ENCODE assay signal across 12 cellular contexts in the genomic region with DNA sequence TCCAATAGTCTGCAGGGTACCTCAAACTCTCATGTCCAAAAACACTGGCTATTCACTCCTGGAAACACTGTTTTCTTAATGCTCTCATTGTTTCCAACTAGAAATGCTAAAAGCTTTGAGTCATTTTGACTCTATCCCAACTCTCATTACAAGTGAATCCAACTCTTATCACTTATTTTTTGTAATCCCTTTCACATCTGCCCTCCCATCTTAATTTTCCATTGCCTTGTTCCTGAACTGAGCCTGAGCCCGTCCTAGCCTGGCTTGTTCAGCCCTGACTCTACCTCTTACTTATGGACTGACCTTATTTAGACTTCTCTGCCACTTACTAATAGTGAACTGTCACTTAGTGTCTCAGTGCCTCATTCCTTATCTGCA. TPM values are rescaled to one million over a fixed set of nuclear protein-coding genes. Genes with fewer than 3 reads are reported as not detected.
DNase-seq lines count a peak whose midpoint lies in the region; ATAC-seq, FAIRE-seq and TF ChIP-seq lines count a peak whose summit lies in the region.
"Had no signal": no experiment of that assay in that cellular context is flagged by ENCODE, and none has a peak within 500 bp of the region (broad histone marks: within the 10 kb centered on the region; RNA-seq: fewer than 3 reads in every experiment).

No MANE protein-coding gene starts in this region.

- H3K4me1 ChIP-seq in H9 (ENCODE audit: insufficient read depth, low read length) (peaks cover 2% of the 10 kb centered on the region; the same call in 1 of the 2 replicates), keratinocyte (ENCODE audit: control insufficient read depth, extremely low read depth, insufficient read depth, low read length) (peaks cover 23% of the 10 kb centered on the region), subcutaneous abdominal adipose tissue (ENCODE audit: control insufficient read depth in 5 of 5, insufficient read depth in 5 of 5, low read length in 5 of 5) (peaks cover 7 to 59% (median 52%) of the 10 kb centered on the region in 5 donors)

- no peak overlapping the region for H2AK5ac ChIP-seq in H9 (ENCODE audit: insufficient read length, low read length)

- H3K36me3 Mint-ChIP-seq in H9 (ENCODE audit: insufficient read depth in 1 of 3, low read depth in 3 of 3), result peaks cover 0 to 4% (median 2%) of the 10 kb centered on the region in 3 experiments; a peak in 1 of 7 replicates
- H3K36me3 Mint-ChIP-seq: activated naive CD8-positive, alpha-beta T cell treated with anti-CD3 and anti-CD28 coated beads, Interleukin-2, amount 10 ng/mL, durations not matched to agents 7 days and 5 days; CD4-positive, CD25-positive, alpha-beta regulatory T cell had no signal

- H3K27ac ChIP-seq in H9 (ENCODE audit: insufficient read length, low read depth, low read length) (no peak overlapping the region), keratinocyte (ENCODE audit: control insufficient read depth, insufficient read depth, low read length) (no peak overlapping the region), subcutaneous abdominal adipose tissue (ENCODE audit: low read depth, low read length) (peak overlapping the region; percentile 26)

- H3T11ph ChIP-seq in H9 (ENCODE audit: low read length), result no peak overlapping the region

- H3K9me3 Mint-ChIP-seq in H9, result peaks cover 0 to 3% of the 10 kb centered on the region in 2 experiments; a peak in 1 of 5 replicates
- H3K9me3 Mint-ChIP-seq: activated naive CD8-positive, alpha-beta T cell treated with anti-CD3 and anti-CD28 coated beads, Interleukin-2, amount 10 ng/mL, durations not matched to agents 7 days and 5 days; nephron had no signal

- no peak overlapping the region for H4K8ac ChIP-seq in H9 (replicated peaks; ENCODE audit: insufficient read length, low read depth, low read length)

- no peak overlapping the region for H2BK120ac ChIP-seq in H9 (ENCODE audit: low read depth, low read length, poor library complexity, severe bottlenecking)

- no peaks in the 10 kb centered on the region for H3K23me2 ChIP-seq in H9 (ENCODE audit: insufficient read length, low read depth, low read length, poor library complexity, severe bottlenecking)

- H2BK12ac ChIP-seq in H9 (ENCODE audit: insufficient read length, low read depth, low read length), result no peak overlapping the region

- H2BK5ac ChIP-seq in H9 (ENCODE audit: insufficient read length, low read length), result no peak overlapping the region

- WGBS in H9 (ENCODE audit: extremely low coverage, insufficient read length, low lambda C conversion rate), result no CpG with 5 or more reads among the region's 1 CpG

- H3K79me1 ChIP-seq in H9 (ENCODE audit: insufficient read depth, low read depth, low read length, poor library complexity, severe bottlenecking), result no peaks in the 10 kb centered on the region

- H4K5ac ChIP-seq in H9 (ENCODE audit: insufficient read length, low read depth, low read length), result no peak overlapping the region

- no peak overlapping the region for H3K14ac ChIP-seq in H9 (ENCODE audit: insufficient read depth, low read length)

- no peak overlapping the region for H2BK20ac ChIP-seq in H9 (ENCODE audit: low read depth, low read length, poor library complexity, severe bottlenecking)

- FAIRE-seq in keratinocyte (lab: Jason Lieb, UNC), result no peak

- H2AFZ ChIP-seq in H9 (ENCODE audit: low read length) (no peak overlapping the region), keratinocyte (ENCODE audit: control insufficient read depth, low read length) (peak overlapping the region; percentile 25)

- H3K23ac ChIP-seq in H9 (ENCODE audit: insufficient read length, low read depth, low read length), result no peak overlapping the region

- DNase-seq in H9, result no peak
- DNase-seq in cardiac fibroblast (ENCODE audit: low read depth in 2 of 2), result peak; percentile 70 to 75
- DNase-seq in keratinocyte (ENCODE audit: low read depth, low spot score), result no peak
- no peak for DNase-seq in HuH-7.5 (ENCODE audit: low spot score)
- no peak for DNase-seq in Ammon's horn (ENCODE audit: low spot score)
- no peak for DNase-seq in NCI-H345 (lab: John Stamatoyannopoulos, UW)
- DNase-seq: activated naive CD8-positive, alpha-beta T cell treated with anti-CD3 and anti-CD28 coated beads, Interleukin-2, amount 10 ng/mL, durations not matched to agents 7 days and 5 days; CD4-positive, CD25-positive, alpha-beta regulatory T cell; stimulated activated CD4-positive, alpha-beta T cell treated with anti-CD3 and anti-CD28 coated beads, Interleukin-4, amount 100 ng/mL, for 1 hour had no signal

- no peaks in the 10 kb centered on the region for H3K79me2 ChIP-seq in H9 (ENCODE audit: insufficient read depth, low read length)
- no peaks in the 10 kb centered on the region for H3K79me2 ChIP-seq in keratinocyte (ENCODE audit: control insufficient read depth, insufficient read depth, low read length)

- H3K9me1 ChIP-seq in keratinocyte (ENCODE audit: control insufficient read depth, extremely low read depth, insufficient read depth, low read length), result no peaks in the 10 kb centered on the region

- H3K4me3 ChIP-seq in cardiac fibroblast (replicated peaks in 1 of 2; ENCODE audit: low read depth in 2 of 2, low read length in 2 of 2) (no peak overlapping the region), keratinocyte (ENCODE audit: control insufficient read depth in 2 of 3, extremely low read depth in 1 of 3, insufficient read depth in 2 of 3, low read depth in 1 of 3, low read length in 3 of 3) (no peak overlapping the region), subcutaneous abdominal adipose tissue (ENCODE audit: low read depth in 1 of 5, low read length in 5 of 5) (no peak overlapping the region)

- H3K9ac ChIP-seq in H9 (ENCODE audit: extremely low read depth, insufficient read length, low read length) (no peak overlapping the region), keratinocyte (ENCODE audit: control insufficient read depth, extremely low read depth, insufficient read depth, low read length) (no peak overlapping the region), subcutaneous abdominal adipose tissue (ENCODE audit: low read length in 5 of 5) (peak overlapping the region in 1 of 5 donors; percentile 48)

- H4K20me1 ChIP-seq in H9 (ENCODE audit: control insufficient read depth, insufficient read depth, insufficient read length) (no peaks in the 10 kb centered on the region), keratinocyte (ENCODE audit: control insufficient read depth, extremely low read depth, insufficient read depth, low read length) (no peaks in the 10 kb centered on the region)

- no peak overlapping the region for H3K56ac ChIP-seq in H9 (ENCODE audit: insufficient read length, low read depth, low read length)

- H2BK15ac ChIP-seq in H9 (ENCODE audit: low read depth, low read length), result no peak overlapping the region

- H3K4me3 Mint-ChIP-seq in H9, result no peak overlapping the region
- H3K4me3 Mint-ChIP-seq: activated naive CD8-positive, alpha-beta T cell treated with anti-CD3 and anti-CD28 coated beads, Interleukin-2, amount 10 ng/mL, durations not matched to agents 7 days and 5 days; CD4-positive, CD25-positive, alpha-beta regulatory T cell; nephron had no signal

- no peaks in the 10 kb centered on the region for H3K27me3 Mint-ChIP-seq in H9 (ENCODE audit: low read depth)

- dilution Hi-C loops in keratinocyte (cut with MboI; ENCODE audit: extremely low pct_ligation_motif_present, low sequenced_read_pairs), result no loop called here

- TF ChIP-seq CTCF in H9 (conservative IDR thresholded peaks at IDR 0.05) (no peak), cardiac fibroblast (IDR thresholded peaks at IDR 0.05; ENCODE audit: low read depth, low read length) (no peak), keratinocyte (optimal IDR thresholded peaks at IDR 0.05 in 1 of 3, IDR thresholded peaks at IDR 0.05 in 1 of 3, conservative IDR thresholded peaks at IDR 0.05 in 1 of 3; ENCODE audit: extremely low read depth in 1 of 3, insufficient read depth in 2 of 3, low read length in 3 of 3) (no peak)

- no peaks in the 10 kb centered on the region for H3K27me3 ChIP-seq in H9 (ENCODE audit: insufficient read depth, low read length)
- H3K27me3 ChIP-seq in keratinocyte (ENCODE audit: control insufficient read depth, extremely low read depth, insufficient read depth, low read length), result no peaks in the 10 kb centered on the region
- no peaks in the 10 kb centered on the region for H3K27me3 ChIP-seq in subcutaneous abdominal adipose tissue (ENCODE audit: control insufficient read depth in 5 of 5, insufficient read depth in 4 of 5, low read length in 5 of 5)

- H3K4me1 Mint-ChIP-seq in H9, result peaks cover 31% of the 10 kb centered on the region in 2 experiments
- H3K4me1 Mint-ChIP-seq: activated naive CD8-positive, alpha-beta T cell treated with anti-CD3 and anti-CD28 coated beads, Interleukin-2, amount 10 ng/mL, durations not matched to agents 7 days and 5 days; CD4-positive, CD25-positive, alpha-beta regulatory T cell had no signal

- H3K9me3 ChIP-seq in H9 (ENCODE audit: control insufficient read depth, low read depth, low read length), result no peaks in the 10 kb centered on the region
- H3K9me3 ChIP-seq in keratinocyte (ENCODE audit: control insufficient read depth, low read depth, low read length), result no peaks in the 10 kb centered on the region
- H3K9me3 ChIP-seq in subcutaneous abdominal adipose tissue (ENCODE audit: control insufficient read depth in 5 of 5, low read length in 5 of 5), result peaks cover 0 to 4% (median 0%) of the 10 kb centered on the region in 5 donors

- no peak overlapping the region for H4K91ac ChIP-seq in H9 (ENCODE audit: insufficient read length, low read depth, low read length)

- H3K4me2 ChIP-seq in H9 (ENCODE audit: insufficient read depth, insufficient read length, low read length), result no peak overlapping the region
- no peak overlapping the region for H3K4me2 ChIP-seq in keratinocyte (ENCODE audit: control insufficient read depth, extremely low read depth, insufficient read depth, low read depth, low read length)

- peak overlapping the region in 2 of 3 experiments; percentile 0 to 59; a peak in 3 of 7 replicates for H3K27ac Mint-ChIP-seq in H9
- H3K27ac Mint-ChIP-seq: activated naive CD8-positive, alpha-beta T cell treated with anti-CD3 and anti-CD28 coated beads, Interleukin-2, amount 10 ng/mL, durations not matched to agents 7 days and 5 days; CD4-positive, CD25-positive, alpha-beta regulatory T cell had no signal

- no peak overlapping the region for H3K4ac ChIP-seq in H9 (ENCODE audit: low read depth, low read length)

- H3K36me3 ChIP-seq in keratinocyte (ENCODE audit: control insufficient read depth in 2 of 2, extremely low read depth in 1 of 2, insufficient read depth in 2 of 2, low read length in 2 of 2) (no peaks in the 10 kb centered on the region), subcutaneous abdominal adipose tissue (ENCODE audit: control insufficient read depth in 5 of 5, insufficient read depth in 5 of 5, low read length in 5 of 5) (no peaks in the 10 kb centered on the region)

- no peak for ATAC-seq in GM21619 (IDR thresholded peaks at IDR 0.05; ENCODE audit: unreplicated experiment)

- no peak overlapping the region for H3K18ac ChIP-seq in H9 (ENCODE audit: insufficient read length, low read depth, low read length)

RNA-seq across cellular contexts. Expression of gene SLC16A12, which starts 56.7 kb away (rescaled TPM):
- total RNA-seq in H9 (2021), result 0.77 and 0.88 TPM in 2 replicates
- 0.09 to 0.10 TPM (median 0.10 TPM) in 3 replicates for polyA plus RNA-seq in keratinocyte
- polyA plus RNA-seq in keratinocyte (2011; ENCODE audit: low read depth), result not detected
- polyA plus RNA-seq in keratinocyte (2011; cell fraction: cytosol; rRNA removed), result 0.03 and 0.05 TPM in 2 replicates
- polyA plus RNA-seq in keratinocyte (2011; cell fraction: nucleus; rRNA removed), result 0.10 and 0.17 TPM in 2 replicates
- 0.02 TPM in 1 of 2 replicates, not detected in the other for polyA plus RNA-seq in keratinocyte (2012; ENCODE audit: low replicate concordance)
- polyA minus RNA-seq in keratinocyte, result 0.16 to 0.26 TPM in 2 of 3 replicates, not detected in the other
- polyA minus RNA-seq in keratinocyte (2011; cell fraction: cytosol; rRNA and poly(A)+ RNA removed), result not detected
- 0.23 TPM in 1 of 2 replicates, not detected in the other for polyA minus RNA-seq in keratinocyte (2011; cell fraction: nucleus; rRNA and poly(A)+ RNA removed)
- total RNA-seq: activated naive CD8-positive, alpha-beta T cell treated with anti-CD3 and anti-CD28 coated beads, Interleukin-2, amount 10 ng/mL, durations not matched to agents 7 days and 5 days; CD4-positive, CD25-positive, alpha-beta regulatory T cell had no signal
- polyA plus RNA-seq: CD4-positive, CD25-positive, alpha-beta regulatory T cell had no signal

Comparison
In these comparisons a context has a peak if more than half of its experiments do, and no peak if none do; other contexts are left out.
1. DNase-seq: peak in cardiac fibroblast (2 of 2); none in H9 (single experiment), keratinocyte (single experiment), HuH-7.5 (single experiment), Ammon's horn (single experiment) and NCI-H345 (single experiment).